ENCODE assay signal across 8 cellular contexts in genomic region chr1:243596441-243597183, GRCh38.
DNase-seq lines count a peak whose midpoint lies in the region; ATAC-seq and TF ChIP-seq lines count a peak whose summit lies in the region.

No MANE protein-coding gene starts in this region.

- DNase-seq in activated T-cell treated with anti-CD3 and anti-CD28 coated beads for 24 hours (ENCODE audit: low read depth): peak; percentile 26
- no peak for DNase-seq in activated T-cell treated with anti-CD3 and anti-CD28 coated beads, Interleukin-2, amount 50 U/mL, for 48 hours
- DNase-seq in NOMO-1 treated with DMSO at 0.1 percent for 48 hours (lab: John Stamatoyannopoulos, UW; ENCODE audit: unreplicated experiment): peak; percentile 72
- peak; percentile 83 for DNase-seq in dedifferentiated amniotic fluid mesenchymal stem cell (ENCODE audit: extremely low spot score)
- no peak for DNase-seq in UCSD-AML1 (lab: John Stamatoyannopoulos, UW; ENCODE audit: unreplicated experiment)
- DNase-seq in HEK293T (ENCODE audit: extremely low spot score): no peak
- no peak for DNase-seq in cerebellar cortex (ENCODE audit: low spot score)

- CTCF ChIA-PET in HEK293T (lab: Yijun Ruan, JAX): no interaction called here

- ATAC-seq in HG02763 (IDR thresholded peaks at IDR 0.05; ENCODE audit: unreplicated experiment): peak; percentile 94

- POLR2A ChIA-PET in HEK293T (lab: Yijun Ruan, JAX): no interaction called here

TF ChIP-seq in HEK293T, 16 proteins besides CTCF, POLR2A, EP300 and RAD21:
- TF ChIP-seq ARNT (IDR thresholded peaks at IDR 0.05) (no peak), SUZ12 (IDR thresholded peaks at IDR 0.05) (no peak), LEF1 (IDR thresholded peaks at IDR 0.05; ENCODE audit: borderline replicate concordance) (no peak), FOXK2 (IDR thresholded peaks at IDR 0.05) (no peak), PKNOX1 (IDR thresholded peaks at IDR 0.05) (no peak), HDGF (IDR thresholded peaks at IDR 0.05; ENCODE audit: borderline replicate concordance) (no peak), ZNF384 (IDR thresholded peaks at IDR 0.05) (no peak), SP1 (IDR thresholded peaks at IDR 0.05) (no peak)
TF ChIP-seq in HEK293T: peak in this region for 0.

Comparison
In these comparisons a context has a peak if more than half of its experiments do, and no peak if none do; other contexts are left out.
1. DNase-seq: peak in activated T-cell treated with anti-CD3 and anti-CD28 coated beads for 24 hours (single experiment), NOMO-1 treated with DMSO at 0.1 percent for 48 hours (single experiment) and dedifferentiated amniotic fluid mesenchymal stem cell (single experiment); none in activated T-cell treated with anti-CD3 and anti-CD28 coated beads, Interleukin-2, amount 50 U/mL, for 48 hours (0 of 2), UCSD-AML1 (single experiment), HEK293T (single experiment) and cerebellar cortex (single experiment).